ENCODE assay signal across 21 cellular contexts in the genomic region with DNA sequence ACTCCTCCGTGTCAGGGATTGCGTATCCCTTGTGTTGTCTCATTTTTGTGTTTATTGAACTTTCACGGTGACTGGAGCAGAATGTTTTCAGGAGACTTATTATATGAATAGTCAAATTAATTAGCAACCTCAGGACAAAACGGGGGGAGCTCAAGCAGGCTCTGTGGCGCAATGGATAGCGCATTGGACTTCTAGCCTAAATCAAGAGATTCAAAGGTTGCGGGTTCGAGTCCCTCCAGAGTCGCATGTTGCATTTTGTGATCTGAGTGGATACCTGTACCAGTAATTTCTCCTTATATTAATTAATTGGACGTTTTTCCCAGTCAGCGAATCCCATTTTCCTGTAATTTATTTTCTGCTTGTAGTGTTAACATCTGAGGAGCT.
DNase-seq lines count a peak whose midpoint lies in the region; ATAC-seq, FAIRE-seq and TF ChIP-seq lines count a peak whose summit lies in the region.
"Had no signal": no experiment of that assay in that cellular context is flagged by ENCODE, and none has a peak within 500 bp of the region (broad histone marks: within the 10 kb centered on the region; RNA-seq: fewer than 3 reads in every experiment).

No MANE protein-coding gene starts in this region.

- TF ChIP-seq POLR2A in A549 (IDR thresholded peaks at IDR 0.05; ENCODE audit: low read length): no peak
- no peak for TF ChIP-seq POLR2A in HCT116 (IDR thresholded peaks at IDR 0.05; ENCODE audit: borderline replicate concordance, extremely low read depth, insufficient read depth, insufficient read length)

- H3K4me1 ChIP-seq in A549: peaks cover 7% of the 10 kb centered on the region
- peaks cover 0 to 14% of the 10 kb centered on the region in 2 experiments; a peak in 2 of 4 replicates for H3K4me1 ChIP-seq in HCT116 (ENCODE audit: control insufficient read depth in 1 of 2, insufficient read depth in 2 of 2, low read length in 2 of 2)
- no peaks in the 10 kb centered on the region for H3K4me1 ChIP-seq in RWPE2 (ENCODE audit: insufficient read depth, poor library complexity, severe bottlenecking)
- no peaks in the 10 kb centered on the region for H3K4me1 ChIP-seq in iPS DF 6.9 (ENCODE audit: control insufficient read depth, insufficient read depth, low read length)
- H3K4me1 ChIP-seq: ascending aorta, HAP-1 had no signal

- H2AFZ ChIP-seq in HCT116 (ENCODE audit: low read depth, low read length, poor library complexity, severe bottlenecking): peak overlapping the region; percentile 93

- DNase-seq in A549 (ENCODE audit: low read depth in 1 of 2, low spot score in 1 of 2) (peak in 1 of 2 experiments; percentile 69), HCT116 (ENCODE audit: low read depth, low spot score) (peak; percentile 59), RWPE2 (ENCODE audit: low spot score) (no peak), iPS DF 6.9 (ENCODE audit: low read depth, low spot score) (no peak), midbrain (lab: John Stamatoyannopoulos, UW) (no peak), T-helper 1 cell (no peak)
- DNase-seq: activated CD4-positive, alpha-beta T cell treated with anti-CD3 and anti-CD28 coated beads, Interleukin-2, amount 50 U/mL, for 48 hours; activated naive CD4-positive, alpha-beta T cell treated with Interleukin-2 at 50 U/mL for 16 hours; activated T-cell treated with anti-CD3 and anti-CD28 coated beads, Interleukin-2, amount 50 U/mL, for 1 hour; hippocampal formation; NCI-H2171; right cardiac atrium; stimulated activated naive CD8-positive, alpha-beta T cell treated with anti-CD3 and anti-CD28 coated beads, Interleukin-15, Interleukin-2, amounts not matched to agents 100 U/mL and 50 U/mL, for 24 hours had no signal

- ATAC-seq in A549 (no peak), HCT116 (peak; percentile 71), RWPE2 (ENCODE audit: low read depth) (no peak), HG02938 (IDR thresholded peaks at IDR 0.05; ENCODE audit: unreplicated experiment) (no peak), GM19463 (IDR thresholded peaks at IDR 0.05; ENCODE audit: unreplicated experiment) (no peak)
- ATAC-seq: left lobe of liver; right cardiac atrium; stimulated activated naive CD8-positive, alpha-beta T cell treated with anti-CD3 and anti-CD28 coated beads, Interleukin-15, Interleukin-2, amounts not matched to agents 100 U/mL and 50 U/mL, for 24 hours had no signal

- no peak overlapping the region for H3K27ac ChIP-seq in A549
- H3K27ac ChIP-seq in HCT116 (ENCODE audit: low read depth, low read length): no peak overlapping the region
- H3K27ac ChIP-seq in RWPE2 (ENCODE audit: poor library complexity, severe bottlenecking): no peak overlapping the region
- H3K27ac ChIP-seq in iPS DF 6.9 (ENCODE audit: low read length): no peak overlapping the region
- H3K27ac ChIP-seq: ascending aorta, KMS-11, tibial nerve had no signal

- no peak for TF ChIP-seq EP300 in A549 (IDR thresholded peaks at IDR 0.05)

- H3K4me3 ChIP-seq in A549 (peak overlapping the region; percentile 46), HCT116 (replicated peaks in 1 of 2; ENCODE audit: low read depth in 1 of 2, low read length in 2 of 2) (peak overlapping the region; percentile 35 to 53), RWPE2 (ENCODE audit: severe bottlenecking) (peak overlapping the region; percentile 21), iPS DF 6.9 (ENCODE audit: low read length) (peak overlapping the region; percentile 89; the same call in 1 of the 2 replicates)
- H3K4me3 ChIP-seq: ascending aorta, HAP-1, tibial nerve had no signal

- TF ChIP-seq CTCF in A549 (IDR thresholded peaks at IDR 0.05) (no peak), HCT116 (IDR thresholded peaks at IDR 0.05 in 2 of 3, conservative IDR thresholded peaks at IDR 0.05 in 1 of 3; ENCODE audit: borderline replicate concordance in 1 of 3, insufficient read depth in 1 of 3, low read depth in 2 of 3, low read length in 2 of 3) (no peak), RWPE2 (IDR thresholded peaks at IDR 0.05; ENCODE audit: poor library complexity, severe bottlenecking) (no peak)

- H4K20me1 ChIP-seq in HCT116 (ENCODE audit: insufficient read depth): no peaks in the 10 kb centered on the region

- H3K27me3 ChIP-seq in HCT116 (ENCODE audit: insufficient read depth, low read length): no peaks in the 10 kb centered on the region
- H3K27me3 ChIP-seq in RWPE2 (ENCODE audit: insufficient read depth, poor library complexity, severe bottlenecking): peaks cover 10% of the 10 kb centered on the region
- no peaks in the 10 kb centered on the region for H3K27me3 ChIP-seq in iPS DF 6.9 (ENCODE audit: control insufficient read depth, insufficient read depth, low read length)

- H3K9ac ChIP-seq in HCT116 (ENCODE audit: low read length): peak overlapping the region; percentile 33
- H3K9ac ChIP-seq: KMS-11 had no signal

- CTCF ChIA-PET in A549 (lab: Yijun Ruan, JAX): interaction anchor here (0.7 to 1.0 kb wide), 3 partner anchors 9 to 215 kb away, joined by 3 read pairs; no protein-coding TSS in a partner anchor
- CTCF ChIA-PET in HCT116 (lab: Charles Lee): interaction anchor here (0.7 kb wide), 1 partner anchor 165 kb away, joined by 3 read pairs; no protein-coding TSS in a partner anchor

- no peaks in the 10 kb centered on the region for H3K79me2 ChIP-seq in HCT116 (ENCODE audit: insufficient read depth, low read length)

- H3K9me2 ChIP-seq in HCT116 (ENCODE audit: insufficient read depth): no peaks in the 10 kb centered on the region

- no TSS peak for BruUV-seq in HCT116 (replicated peaks; lab: Mats Ljungman, UMichigan)

- no peak for FAIRE-seq in A549 (lab: Jason Lieb, UNC)
- FAIRE-seq: TTC549 had no signal

- H3K4me2 ChIP-seq in A549 (peak overlapping the region; percentile 77), HCT116 (ENCODE audit: low read length) (peak overlapping the region; percentile 81)
- H3K4me2 ChIP-seq: KMS-11 had no signal

- H3K9me3 ChIP-seq in A549 (no peaks in the 10 kb centered on the region), HCT116 (ENCODE audit: control insufficient read depth in 1 of 2, insufficient read depth in 1 of 2, low read depth in 1 of 2, low read length in 2 of 2) (no peaks in the 10 kb centered on the region), RWPE2 (ENCODE audit: severe bottlenecking) (no peaks in the 10 kb centered on the region), iPS DF 6.9 (ENCODE audit: control insufficient read depth, insufficient read depth, low read length) (no peaks in the 10 kb centered on the region)
- H3K9me3 ChIP-seq: ascending aorta, HAP-1, tibial nerve had no signal

- RAD21 ChIA-PET in HCT116 (lab: Charles Lee; ENCODE audit: low non-redundant PET in 1 of 2, low total read pairs in 2 of 2, uncharacterized antibody in 2 of 2, unreplicated experiment in 2 of 2): interaction anchor here in 1 of 2 experiments (1.1 kb wide), 1 partner anchor 30 kb away, joined by 4 read pairs; no protein-coding TSS in a partner anchor

- intact Hi-C loops in HCT116 (cut with micrococcal nuclease): no loop called here

- POLR2A ChIA-PET in A549 (lab: Yijun Ruan, JAX): interaction anchor here (0.6 to 1.5 kb wide), 4 partner anchors 9 to 58 kb away, joined by 5 to 8 read pairs (median 6); no protein-coding TSS in a partner anchor
- POLR2A ChIA-PET in HCT116 (lab: Charles Lee): interaction anchor here (1.0 to 1.3 kb wide), 3 partner anchors 9 to 19 kb away, joined by 3 to 4 read pairs (median 3); no protein-coding TSS in a partner anchor

- 4% methylated on average over 11 of the region's 11 CpGs for WGBS in A549 (ENCODE audit: missing lambda C conversion rate)
- WGBS in iPS DF 6.9 (ENCODE audit: insufficient coverage, insufficient read length): no CpG with 5 or more reads among the region's 11 CpGs

- no peak for TF ChIP-seq RAD21 in A549 (conservative IDR thresholded peaks at IDR 0.05 in 1 of 2, IDR thresholded peaks at IDR 0.05 in 1 of 2)
- no peak for TF ChIP-seq RAD21 in HCT116 (IDR thresholded peaks at IDR 0.05; ENCODE audit: low read depth)

- no peaks in the 10 kb centered on the region for H3K36me3 ChIP-seq in HCT116 (ENCODE audit: control insufficient read depth in 1 of 2, insufficient read depth in 2 of 2, low read length in 2 of 2)
- no peaks in the 10 kb centered on the region for H3K36me3 ChIP-seq in RWPE2 (ENCODE audit: low read depth)
- H3K36me3 ChIP-seq in iPS DF 6.9 (ENCODE audit: control insufficient read depth, insufficient read depth, low read length): no peaks in the 10 kb centered on the region
- H3K36me3 ChIP-seq: ascending aorta, HAP-1, tibial nerve had no signal

TF ChIP-seq in A549, 52 proteins besides CTCF, POLR2A, EP300 and RAD21:
- TF ChIP-seq SREBF2 (IDR thresholded peaks at IDR 0.05) (peak; percentile 27; the same call in 1 of the 2 replicates), CEBPB (IDR thresholded peaks at IDR 0.05) (peak in 1 of 2 experiments; percentile 42; a peak in 2 of 4 replicates), FOSL2 (IDR thresholded peaks at IDR 0.05) (no peak), FOSL2 (CRISPR knock-in tag; IDR thresholded peaks at IDR 0.05) (no peak), MAFK (IDR thresholded peaks at IDR 0.05; ENCODE audit: partially characterized antibody) (no peak)

TF ChIP-seq in HCT116, 20 proteins besides CTCF, POLR2A, EP300 and RAD21 (continues in another document):
- TF ChIP-seq JUND (IDR thresholded peaks at IDR 0.05) (no peak), SIN3A (IDR thresholded peaks at IDR 0.05; ENCODE audit: low read depth) (no peak), EGR1 (IDR thresholded peaks at IDR 0.05; ENCODE audit: low read depth) (no peak), ZFX (IDR thresholded peaks at IDR 0.05) (no peak), YY1 (IDR thresholded peaks at IDR 0.05; ENCODE audit: extremely low read depth, insufficient replicate concordance, low read depth, low read length) (no peak), ELF1 (IDR thresholded peaks at IDR 0.05; ENCODE audit: borderline replicate concordance, low read depth) (no peak), CBX3 (IDR thresholded peaks at IDR 0.05; ENCODE audit: low read depth) (peak; percentile 80)
- TF ChIP-seq, protein P1, sequence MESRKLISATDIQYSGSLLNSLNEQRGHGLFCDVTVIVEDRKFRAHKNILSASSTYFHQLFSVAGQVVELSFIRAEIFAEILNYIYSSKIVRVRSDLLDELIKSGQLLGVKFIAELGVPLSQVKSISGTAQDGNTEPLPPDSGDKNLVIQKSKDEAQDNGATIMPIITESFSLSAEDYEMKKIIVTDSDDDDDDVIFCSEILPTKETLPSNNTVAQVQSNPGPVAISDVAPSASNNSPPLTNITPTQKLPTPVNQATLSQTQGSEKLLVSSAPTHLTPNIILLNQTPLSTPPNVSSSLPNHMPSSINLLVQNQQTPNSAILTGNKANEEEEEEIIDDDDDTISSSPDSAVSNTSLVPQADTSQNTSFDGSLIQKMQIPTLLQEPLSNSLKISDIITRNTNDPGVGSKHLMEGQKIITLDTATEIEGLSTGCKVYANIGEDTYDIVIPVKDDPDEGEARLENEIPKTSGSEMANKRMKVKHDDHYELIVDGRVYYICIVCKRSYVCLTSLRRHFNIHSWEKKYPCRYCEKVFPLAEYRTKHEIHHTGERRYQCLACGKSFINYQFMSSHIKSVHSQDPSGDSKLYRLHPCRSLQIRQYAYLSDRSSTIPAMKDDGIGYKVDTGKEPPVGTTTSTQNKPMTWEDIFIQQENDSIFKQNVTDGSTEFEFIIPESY (IDR thresholded peaks at IDR 0.05; ENCODE audit: extremely low read depth, insufficient replicate concordance, low read length): no peak

Comparison
In these comparisons a context has a peak if more than half of its experiments do, and no peak if none do; other contexts are left out.
1. H3K4me3 ChIP-seq: peak in every context shown above with its lines; median percentile 89 in iPS DF 6.9; 46 in A549; 44 in HCT116; 21 in RWPE2.
2. Of the 6 proteins assayed by ChIP-seq in both A549 and HCT116: peak only in A549: none; only in HCT116: MAX; in both: none; in neither: 4; mixed calls (peak in some experiments, not most) for 1.